Comparison of ENCODE assay signal across 11 cellular contexts in genomic region chr11:10322401-10322800, GRCh38. TPM values are rescaled to one million over a fixed set of nuclear protein-coding genes. Genes with fewer than 3 reads are reported as not detected.
DNase-seq lines count a peak whose midpoint lies in the region; ATAC-seq, FAIRE-seq and TF ChIP-seq lines count a peak whose summit lies in the region.
"Had no signal": no experiment of that assay in that cellular context is flagged by ENCODE, and none has a peak within 500 bp of the region (broad histone marks: within the 10 kb centered on the region; RNA-seq: fewer than 3 reads in every experiment).

No MANE protein-coding gene starts in this region.

- no peak for FAIRE-seq in keratinocyte (lab: Jason Lieb, UNC)
- FAIRE-seq in D721Med (lab: Jason Lieb, UNC), result no peak

- intact Hi-C loops in activated CD4-positive, alpha-beta T cell treated with anti-CD3 and anti-CD28 coated beads, Interleukin-2, amount 10 ng/mL, durations not matched to agents 24 days and 14 days (cut with micrococcal nuclease), result loop anchor here (5.0 to 10.0 kb wide), 3 partner anchors 248 to 460 kb away; no protein-coding TSS in a partner anchor
- intact Hi-C loops in stomach (cut with DNase I; ENCODE audit: low total_unique reads), result no loop called here

- no peaks in the 10 kb centered on the region for H3K36me3 ChIP-seq in keratinocyte (ENCODE audit: control insufficient read depth in 2 of 2, extremely low read depth in 1 of 2, insufficient read depth in 2 of 2, low read length in 2 of 2)
- no peaks in the 10 kb centered on the region for H3K36me3 ChIP-seq in stomach

- no peaks in the 10 kb centered on the region for H3K79me2 ChIP-seq in keratinocyte (ENCODE audit: control insufficient read depth, insufficient read depth, low read length)

- H3K27ac ChIP-seq in keratinocyte (ENCODE audit: control insufficient read depth, insufficient read depth, low read length), result peak overlapping the region; percentile 33
- H3K27ac ChIP-seq in stomach, result peak overlapping the region in 4 of 5 donors; percentile 66 to 76 (median 76)

- no peak for DNase-seq in activated CD4-positive, alpha-beta T cell treated with anti-CD3 and anti-CD28 coated beads, Interleukin-2, amount 10 ng/mL, durations not matched to agents 24 days and 14 days
- no peak for DNase-seq in activated CD4-positive, alpha-beta T cell treated with anti-CD3 and anti-CD28 coated beads, Interleukin-2, amount 50 U/mL, for 4 hours
- no peak for DNase-seq in activated naive CD8-positive, alpha-beta T cell treated with anti-CD3 and anti-CD28 coated beads for 36 hours
- DNase-seq in keratinocyte (ENCODE audit: low read depth, low spot score) (no peak), stomach (no peak), D721Med (ENCODE audit: insufficient read length, low spot score) (no peak)
- DNase-seq in activated effector memory CD4-positive, alpha-beta T cell treated with anti-CD3 and anti-CD28 coated beads, Interleukin-2, amount 50 U/mL, for 16 hours, result no peak
- DNase-seq: GF-D8, NCI-H2107, posterior cingulate gyrus had no signal

- TF ChIP-seq EP300 in stomach (IDR thresholded peaks at IDR 0.05), result no peak

- H3K27me3 Mint-ChIP-seq in activated CD4-positive, alpha-beta T cell treated with anti-CD3 and anti-CD28 coated beads, Interleukin-2, amount 10 ng/mL, durations not matched to agents 24 days and 14 days, result peaks cover 13% of the 10 kb centered on the region
- H3K27me3 Mint-ChIP-seq in activated naive CD8-positive, alpha-beta T cell treated with anti-CD3 and anti-CD28 coated beads for 36 hours, result peaks cover 11% of the 10 kb centered on the region

- no peak for ATAC-seq in GM21529 (IDR thresholded peaks at IDR 0.05; ENCODE audit: unreplicated experiment)

- peak overlapping the region; percentile 94 for H3K27ac Mint-ChIP-seq in activated CD4-positive, alpha-beta T cell treated with anti-CD3 and anti-CD28 coated beads, Interleukin-2, amount 10 ng/mL, durations not matched to agents 24 days and 14 days
- H3K27ac Mint-ChIP-seq in activated naive CD8-positive, alpha-beta T cell treated with anti-CD3 and anti-CD28 coated beads for 36 hours, result peak overlapping the region; percentile 91

- H3K27me3 ChIP-seq in keratinocyte (ENCODE audit: control insufficient read depth, extremely low read depth, insufficient read depth, low read length), result no peaks in the 10 kb centered on the region
- H3K27me3 ChIP-seq in stomach, result no peaks in the 10 kb centered on the region

- dilution Hi-C loops in keratinocyte (cut with MboI; ENCODE audit: extremely low pct_ligation_motif_present, low sequenced_read_pairs), result no loop called here

- H3K36me3 Mint-ChIP-seq in activated CD4-positive, alpha-beta T cell treated with anti-CD3 and anti-CD28 coated beads, Interleukin-2, amount 10 ng/mL, durations not matched to agents 24 days and 14 days (ENCODE audit: low read depth), result no peaks in the 10 kb centered on the region
- H3K36me3 Mint-ChIP-seq in activated naive CD8-positive, alpha-beta T cell treated with anti-CD3 and anti-CD28 coated beads for 36 hours, result peaks cover 2% of the 10 kb centered on the region

- WGBS in stomach, 5 donors, result 60 to 89% (median 86%) methylated on average over 2 of the region's 2 CpGs

- no peak overlapping the region for H3K4me2 ChIP-seq in keratinocyte (ENCODE audit: control insufficient read depth, extremely low read depth, insufficient read depth, low read depth, low read length)

- H3K9me3 ChIP-seq in keratinocyte (ENCODE audit: control insufficient read depth, low read depth, low read length), result no peaks in the 10 kb centered on the region
- H3K9me3 ChIP-seq in stomach, result no peaks in the 10 kb centered on the region

- H3K4me1 ChIP-seq in keratinocyte (ENCODE audit: control insufficient read depth, extremely low read depth, insufficient read depth, low read length) (peaks cover 10% of the 10 kb centered on the region), stomach (peaks cover 43 to 65% (median 53%) of the 10 kb centered on the region in 4 donors)

- TF ChIP-seq CTCF in keratinocyte (optimal IDR thresholded peaks at IDR 0.05 in 1 of 3, IDR thresholded peaks at IDR 0.05 in 1 of 3, conservative IDR thresholded peaks at IDR 0.05 in 1 of 3; ENCODE audit: extremely low read depth in 1 of 3, insufficient read depth in 2 of 3, low read length in 3 of 3) (no peak), stomach (IDR thresholded peaks at IDR 0.05) (no peak), D721Med (IDR thresholded peaks at IDR 0.05; ENCODE audit: insufficient read depth, missing control alignments) (no peak)

- no peak overlapping the region for H3K9ac ChIP-seq in keratinocyte (ENCODE audit: control insufficient read depth, extremely low read depth, insufficient read depth, low read length)

- H4K20me1 ChIP-seq in keratinocyte (ENCODE audit: control insufficient read depth, extremely low read depth, insufficient read depth, low read length), result no peaks in the 10 kb centered on the region

- no peaks in the 10 kb centered on the region for H3K9me3 Mint-ChIP-seq in activated CD4-positive, alpha-beta T cell treated with anti-CD3 and anti-CD28 coated beads, Interleukin-2, amount 10 ng/mL, durations not matched to agents 24 days and 14 days
- no peaks in the 10 kb centered on the region for H3K9me3 Mint-ChIP-seq in activated naive CD8-positive, alpha-beta T cell treated with anti-CD3 and anti-CD28 coated beads for 36 hours

- H3K4me3 ChIP-seq in keratinocyte (ENCODE audit: control insufficient read depth in 2 of 3, extremely low read depth in 1 of 3, insufficient read depth in 2 of 3, low read depth in 1 of 3, low read length in 3 of 3) (no peak overlapping the region), stomach (no peak overlapping the region)

- H3K9me1 ChIP-seq in keratinocyte (ENCODE audit: control insufficient read depth, extremely low read depth, insufficient read depth, low read length), result no peaks in the 10 kb centered on the region

- H3K4me3 Mint-ChIP-seq in activated CD4-positive, alpha-beta T cell treated with anti-CD3 and anti-CD28 coated beads, Interleukin-2, amount 10 ng/mL, durations not matched to agents 24 days and 14 days, result peak overlapping the region; percentile 62
- no peak overlapping the region for H3K4me3 Mint-ChIP-seq in activated naive CD8-positive, alpha-beta T cell treated with anti-CD3 and anti-CD28 coated beads for 36 hours

- TF ChIP-seq POLR2A in stomach (IDR thresholded peaks at IDR 0.05), result no peak

- no peak overlapping the region for H2AFZ ChIP-seq in keratinocyte (ENCODE audit: control insufficient read depth, low read length)

- H3K4me1 Mint-ChIP-seq in activated CD4-positive, alpha-beta T cell treated with anti-CD3 and anti-CD28 coated beads, Interleukin-2, amount 10 ng/mL, durations not matched to agents 24 days and 14 days, result peaks cover 28% of the 10 kb centered on the region
- peaks cover 28% of the 10 kb centered on the region for H3K4me1 Mint-ChIP-seq in activated naive CD8-positive, alpha-beta T cell treated with anti-CD3 and anti-CD28 coated beads for 36 hours

RNA-seq across cellular contexts. Expression of gene ADM, which starts 17.5 kb away (rescaled TPM):
- total RNA-seq in activated CD4-positive, alpha-beta T cell treated with anti-CD3 and anti-CD28 coated beads, Interleukin-2, amount 10 ng/mL, durations not matched to agents 24 days and 14 days, result 5.1 and 7.4 TPM in 2 replicates
- total RNA-seq in activated naive CD8-positive, alpha-beta T cell treated with anti-CD3 and anti-CD28 coated beads for 36 hours, result 1 to 10 TPM; 1.5 to 2.1 TPM
- polyA plus RNA-seq in keratinocyte (52.6 to 115 TPM (median 57.9 TPM) in 3 replicates), stomach (10 to 100 TPM; 14.3 to 21.5 (median 19.7) TPM)
- polyA plus RNA-seq in keratinocyte (2011; ENCODE audit: low read depth), result 60.1 TPM
- 14.1 and 22.5 TPM in 2 replicates for polyA plus RNA-seq in keratinocyte (2011; cell fraction: cytosol; rRNA removed)
- polyA plus RNA-seq in keratinocyte (2011; cell fraction: nucleus; rRNA removed), result 155 and 157 TPM in 2 replicates
- 48.0 and 252 TPM in 2 replicates for polyA plus RNA-seq in keratinocyte (2012; ENCODE audit: low replicate concordance)
- polyA minus RNA-seq in keratinocyte, result 47.4 to 113 TPM (median 49.9 TPM) in 3 replicates
- 21.1 TPM for polyA minus RNA-seq in keratinocyte (2011; cell fraction: cytosol; rRNA and poly(A)+ RNA removed)
- polyA minus RNA-seq in keratinocyte (2011; cell fraction: nucleus; rRNA and poly(A)+ RNA removed), result 110 and 123 TPM in 2 replicates
- 100 to 1,000 TPM in 1 of 5 donors, 10 to 100 TPM in 4; 33.9 to 144 (median 57.4) TPM for total RNA-seq in stomach

RNA-seq across cellular contexts. Expression of gene SBF2, which starts 28.4 kb away (rescaled TPM):
- 7.1 and 9.1 TPM in 2 replicates for total RNA-seq in activated CD4-positive, alpha-beta T cell treated with anti-CD3 and anti-CD28 coated beads, Interleukin-2, amount 10 ng/mL, durations not matched to agents 24 days and 14 days
- total RNA-seq in activated naive CD8-positive, alpha-beta T cell treated with anti-CD3 and anti-CD28 coated beads for 36 hours, result 1 to 10 TPM; 6.0 to 6.1 TPM
- polyA plus RNA-seq in keratinocyte (24.2 to 25.0 TPM (median 24.5 TPM) in 3 replicates), stomach (10 to 100 TPM in 2 of 3 donors, 1 to 10 TPM in 1; 8.6 to 13.3 (median 12.5) TPM)
- 14.0 TPM for polyA plus RNA-seq in keratinocyte (2011; ENCODE audit: low read depth)
- polyA plus RNA-seq in keratinocyte (2011; cell fraction: cytosol; rRNA removed), result 14.8 and 26.0 TPM in 2 replicates
- 29.4 and 32.0 TPM in 2 replicates for polyA plus RNA-seq in keratinocyte (2011; cell fraction: nucleus; rRNA removed)
- polyA plus RNA-seq in keratinocyte (2012; ENCODE audit: low replicate concordance), result 10.7 and 12.4 TPM in 2 replicates
- 34.8 to 59.7 TPM (median 51.4 TPM) in 3 replicates for polyA minus RNA-seq in keratinocyte
- 27.0 TPM for polyA minus RNA-seq in keratinocyte (2011; cell fraction: cytosol; rRNA and poly(A)+ RNA removed)
- polyA minus RNA-seq in keratinocyte (2011; cell fraction: nucleus; rRNA and poly(A)+ RNA removed), result 34.6 and 64.8 TPM in 2 replicates
- total RNA-seq in stomach, result 100 to 1,000 TPM in 2 of 5 donors, 10 to 100 TPM in 3; 24.0 to 260 (median 64.8) TPM
